ENCODE assay signal across 1 cellular context in genomic region chr10:8073696-8074416, GRCh38.
A peak's percentile ranks its signal among the peaks of the same experiment; 100 is the strongest.
TF ChIP-seq lines count a peak whose summit lies in the region.

No MANE protein-coding gene starts in this region.

TF ChIP-seq in K562, 482 proteins besides CTCF, POLR2A, EP300 and RAD21:
- TF ChIP-seq, protein P1, sequence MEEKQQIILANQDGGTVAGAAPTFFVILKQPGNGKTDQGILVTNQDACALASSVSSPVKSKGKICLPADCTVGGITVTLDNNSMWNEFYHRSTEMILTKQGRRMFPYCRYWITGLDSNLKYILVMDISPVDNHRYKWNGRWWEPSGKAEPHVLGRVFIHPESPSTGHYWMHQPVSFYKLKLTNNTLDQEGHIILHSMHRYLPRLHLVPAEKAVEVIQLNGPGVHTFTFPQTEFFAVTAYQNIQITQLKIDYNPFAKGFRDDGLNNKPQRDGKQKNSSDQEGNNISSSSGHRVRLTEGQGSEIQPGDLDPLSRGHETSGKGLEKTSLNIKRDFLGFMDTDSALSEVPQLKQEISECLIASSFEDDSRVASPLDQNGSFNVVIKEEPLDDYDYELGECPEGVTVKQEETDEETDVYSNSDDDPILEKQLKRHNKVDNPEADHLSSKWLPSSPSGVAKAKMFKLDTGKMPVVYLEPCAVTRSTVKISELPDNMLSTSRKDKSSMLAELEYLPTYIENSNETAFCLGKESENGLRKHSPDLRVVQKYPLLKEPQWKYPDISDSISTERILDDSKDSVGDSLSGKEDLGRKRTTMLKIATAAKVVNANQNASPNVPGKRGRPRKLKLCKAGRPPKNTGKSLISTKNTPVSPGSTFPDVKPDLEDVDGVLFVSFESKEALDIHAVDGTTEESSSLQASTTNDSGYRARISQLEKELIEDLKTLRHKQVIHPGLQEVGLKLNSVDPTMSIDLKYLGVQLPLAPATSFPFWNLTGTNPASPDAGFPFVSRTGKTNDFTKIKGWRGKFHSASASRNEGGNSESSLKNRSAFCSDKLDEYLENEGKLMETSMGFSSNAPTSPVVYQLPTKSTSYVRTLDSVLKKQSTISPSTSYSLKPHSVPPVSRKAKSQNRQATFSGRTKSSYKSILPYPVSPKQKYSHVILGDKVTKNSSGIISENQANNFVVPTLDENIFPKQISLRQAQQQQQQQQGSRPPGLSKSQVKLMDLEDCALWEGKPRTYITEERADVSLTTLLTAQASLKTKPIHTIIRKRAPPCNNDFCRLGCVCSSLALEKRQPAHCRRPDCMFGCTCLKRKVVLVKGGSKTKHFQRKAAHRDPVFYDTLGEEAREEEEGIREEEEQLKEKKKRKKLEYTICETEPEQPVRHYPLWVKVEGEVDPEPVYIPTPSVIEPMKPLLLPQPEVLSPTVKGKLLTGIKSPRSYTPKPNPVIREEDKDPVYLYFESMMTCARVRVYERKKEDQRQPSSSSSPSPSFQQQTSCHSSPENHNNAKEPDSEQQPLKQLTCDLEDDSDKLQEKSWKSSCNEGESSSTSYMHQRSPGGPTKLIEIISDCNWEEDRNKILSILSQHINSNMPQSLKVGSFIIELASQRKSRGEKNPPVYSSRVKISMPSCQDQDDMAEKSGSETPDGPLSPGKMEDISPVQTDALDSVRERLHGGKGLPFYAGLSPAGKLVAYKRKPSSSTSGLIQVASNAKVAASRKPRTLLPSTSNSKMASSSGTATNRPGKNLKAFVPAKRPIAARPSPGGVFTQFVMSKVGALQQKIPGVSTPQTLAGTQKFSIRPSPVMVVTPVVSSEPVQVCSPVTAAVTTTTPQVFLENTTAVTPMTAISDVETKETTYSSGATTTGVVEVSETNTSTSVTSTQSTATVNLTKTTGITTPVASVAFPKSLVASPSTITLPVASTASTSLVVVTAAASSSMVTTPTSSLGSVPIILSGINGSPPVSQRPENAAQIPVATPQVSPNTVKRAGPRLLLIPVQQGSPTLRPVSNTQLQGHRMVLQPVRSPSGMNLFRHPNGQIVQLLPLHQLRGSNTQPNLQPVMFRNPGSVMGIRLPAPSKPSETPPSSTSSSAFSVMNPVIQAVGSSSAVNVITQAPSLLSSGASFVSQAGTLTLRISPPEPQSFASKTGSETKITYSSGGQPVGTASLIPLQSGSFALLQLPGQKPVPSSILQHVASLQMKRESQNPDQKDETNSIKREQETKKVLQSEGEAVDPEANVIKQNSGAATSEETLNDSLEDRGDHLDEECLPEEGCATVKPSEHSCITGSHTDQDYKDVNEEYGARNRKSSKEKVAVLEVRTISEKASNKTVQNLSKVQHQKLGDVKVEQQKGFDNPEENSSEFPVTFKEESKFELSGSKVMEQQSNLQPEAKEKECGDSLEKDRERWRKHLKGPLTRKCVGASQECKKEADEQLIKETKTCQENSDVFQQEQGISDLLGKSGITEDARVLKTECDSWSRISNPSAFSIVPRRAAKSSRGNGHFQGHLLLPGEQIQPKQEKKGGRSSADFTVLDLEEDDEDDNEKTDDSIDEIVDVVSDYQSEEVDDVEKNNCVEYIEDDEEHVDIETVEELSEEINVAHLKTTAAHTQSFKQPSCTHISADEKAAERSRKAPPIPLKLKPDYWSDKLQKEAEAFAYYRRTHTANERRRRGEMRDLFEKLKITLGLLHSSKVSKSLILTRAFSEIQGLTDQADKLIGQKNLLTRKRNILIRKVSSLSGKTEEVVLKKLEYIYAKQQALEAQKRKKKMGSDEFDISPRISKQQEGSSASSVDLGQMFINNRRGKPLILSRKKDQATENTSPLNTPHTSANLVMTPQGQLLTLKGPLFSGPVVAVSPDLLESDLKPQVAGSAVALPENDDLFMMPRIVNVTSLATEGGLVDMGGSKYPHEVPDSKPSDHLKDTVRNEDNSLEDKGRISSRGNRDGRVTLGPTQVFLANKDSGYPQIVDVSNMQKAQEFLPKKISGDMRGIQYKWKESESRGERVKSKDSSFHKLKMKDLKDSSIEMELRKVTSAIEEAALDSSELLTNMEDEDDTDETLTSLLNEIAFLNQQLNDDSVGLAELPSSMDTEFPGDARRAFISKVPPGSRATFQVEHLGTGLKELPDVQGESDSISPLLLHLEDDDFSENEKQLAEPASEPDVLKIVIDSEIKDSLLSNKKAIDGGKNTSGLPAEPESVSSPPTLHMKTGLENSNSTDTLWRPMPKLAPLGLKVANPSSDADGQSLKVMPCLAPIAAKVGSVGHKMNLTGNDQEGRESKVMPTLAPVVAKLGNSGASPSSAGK (IDR thresholded peaks at IDR 0.05), result no peak
- TF ChIP-seq ELK1 (CRISPR knock-in tag; IDR thresholded peaks at IDR 0.05) (no peak), ZBTB26 (CRISPR knock-in tag; IDR thresholded peaks at IDR 0.05) (no peak), SNRNP70 (optimal IDR thresholded peaks at IDR 0.05; ENCODE audit: low read depth, low read length) (no peak), EGR1 (conservative IDR thresholded peaks at IDR 0.05) (0 out of 2 replicates have a peak, but pooled peaks have one; percentile 5), ZNF316 (IDR thresholded peaks at IDR 0.05) (0 out of 2 replicates have a peak, but pooled peaks have one; percentile 2), NFE2 (IDR thresholded peaks at IDR 0.05; ENCODE audit: low read depth) (no peak), FOXP1 (CRISPR knock-in tag; IDR thresholded peaks at IDR 0.05) (no peak), SRSF7 (optimal IDR thresholded peaks at IDR 0.05; ENCODE audit: low read depth, low read length) (no peak), CREB3 (tag; conservative IDR thresholded peaks at IDR 0.05; ENCODE audit: low read depth) (no peak), VEZF1 (CRISPR knock-in tag; IDR thresholded peaks at IDR 0.05) (no peak), ATF6 (CRISPR knock-in tag; IDR thresholded peaks at IDR 0.05) (no peak)
